In the genomic region with DNA sequence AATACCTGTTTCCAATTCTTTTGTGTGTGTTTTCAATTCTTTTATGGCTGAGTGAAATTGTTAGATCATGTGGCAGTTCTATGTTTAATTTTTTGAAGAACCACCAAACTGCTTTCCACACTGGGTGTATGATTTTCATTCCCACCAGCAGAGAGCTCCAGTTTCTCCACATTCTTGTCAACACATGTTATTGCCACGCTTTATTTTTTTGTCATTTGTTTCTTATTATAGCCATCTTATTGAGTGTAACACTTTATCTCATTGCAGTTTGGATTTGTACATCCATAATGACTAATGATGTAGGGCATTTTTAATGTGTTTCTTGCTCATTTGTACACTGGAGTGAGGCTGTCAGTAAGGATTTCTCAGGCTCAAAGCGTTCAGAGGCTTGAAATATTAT, we compare ENCODE assay signal across 18 cellular contexts.
DNase-seq lines count a peak whose midpoint lies in the region; ATAC-seq, FAIRE-seq and TF ChIP-seq lines count a peak whose summit lies in the region.
"Had no signal": no experiment of that assay in that cellular context is flagged by ENCODE, and none has a peak within 500 bp of the region (broad histone marks: within the 10 kb centered on the region; RNA-seq: fewer than 3 reads in every experiment).

No MANE protein-coding gene starts in this region.

- H3K27ac ChIP-seq in VCaP (no peak overlapping the region), gastrocnemius medialis (no peak overlapping the region)
- H3K27ac ChIP-seq: BLaER1 treated with 17β-estradiol and CSF1 and Interleukin-3, amounts not matched to agents 10 nM and 100 nM; Peyer's patch had no signal

- intact Hi-C loops in gastrocnemius medialis (cut with DNase I; ENCODE audit: low total_unique reads): no loop called here

- TF ChIP-seq CTCF in AG09309 (IDR thresholded peaks at IDR 0.05; ENCODE audit: control insufficient read depth, insufficient read depth, low read depth, low read length, missing control alignments) (no peak), VCaP (conservative IDR thresholded peaks at IDR 0.05) (0 out of 2 replicates have a peak, but pooled peaks have one; percentile 6), fibroblast of pulmonary artery (IDR thresholded peaks at IDR 0.05; ENCODE audit: low read length, missing control alignments) (peak; percentile 33), gastrocnemius medialis (IDR thresholded peaks at IDR 0.05 in 4 of 5, conservative IDR thresholded peaks at IDR 0.05 in 1 of 5) (no peak)

- FAIRE-seq in H54 (lab: Jason Lieb, UNC) (peak; percentile 6), GM12892 (lab: Jason Lieb, UNC) (no peak)

- in situ Hi-C loops in gastrocnemius medialis (cut with MboI; ENCODE audit: low sequenced_read_pairs in 4 of 4): no loop called here

- no peak overlapping the region for H3K4me3 ChIP-seq in AG09309 (ENCODE audit: control insufficient read depth, low read depth, low read length)
- no peak overlapping the region for H3K4me3 ChIP-seq in fibroblast of pulmonary artery (replicated peaks; ENCODE audit: low read depth, low read length)
- no peak overlapping the region for H3K4me3 ChIP-seq in gastrocnemius medialis
- H3K4me3 ChIP-seq: BLaER1 treated with 17β-estradiol and CSF1 and Interleukin-3, amounts not matched to agents 10 nM and 100 nM; MG63; Peyer's patch had no signal

- no peak for TF ChIP-seq POLR2A in H54 (IDR thresholded peaks at IDR 0.05; ENCODE audit: low read depth, low read length)
- TF ChIP-seq POLR2A in GM12892 (IDR thresholded peaks at IDR 0.05; ENCODE audit: low read depth, low read length): no peak
- no peak for TF ChIP-seq POLR2A in gastrocnemius medialis (IDR thresholded peaks at IDR 0.05)

- no peaks in the 10 kb centered on the region for H3K9me3 ChIP-seq in gastrocnemius medialis
- H3K9me3 ChIP-seq: MG63, Peyer's patch had no signal

- no peaks in the 10 kb centered on the region for H3K4me1 ChIP-seq in gastrocnemius medialis
- H3K4me1 ChIP-seq: BLaER1 treated with 17β-estradiol and CSF1 and Interleukin-3, amounts not matched to agents 10 nM and 100 nM; Peyer's patch had no signal

- no peaks in the 10 kb centered on the region for H3K36me3 ChIP-seq in gastrocnemius medialis
- H3K36me3 ChIP-seq: BLaER1 treated with 17β-estradiol and CSF1 and Interleukin-3, amounts not matched to agents 10 nM and 100 nM; Peyer's patch had no signal

- no peak for ATAC-seq in gastrocnemius medialis
- ATAC-seq: SK-N-SH treated with all-trans-retinoic acid at 6 μM for 48 hours had no signal

- DNase-seq in AG09309 (ENCODE audit: low read depth) (peak; percentile 45), H54 (ENCODE audit: insufficient read length, low spot score) (no peak), fibroblast of pulmonary artery (ENCODE audit: low read depth) (peak; percentile 39), GM12892 (ENCODE audit: insufficient read length) (no peak), gastrocnemius medialis (no peak), foreskin melanocyte (no peak)
- DNase-seq in stimulated activated CD4-positive, alpha-beta T cell treated with anti-CD3 and anti-CD28 coated beads, Interleukin-2, amount 100 ng/mL, for 24 hours: no peak
- DNase-seq: 8988T, DMS153, KG1, MG63, NCI-H1092, NCI-H510A treated with DMSO at 0.1 percent for 48 hours, Peyer's patch, Right ventricle myocardium superior had no signal

- no peaks in the 10 kb centered on the region for H3K27me3 ChIP-seq in gastrocnemius medialis
- H3K27me3 ChIP-seq: BLaER1 treated with 17β-estradiol and CSF1 and Interleukin-3, amounts not matched to agents 10 nM and 100 nM; MG63; Peyer's patch had no signal

Comparison
In these comparisons a context has a peak if more than half of its experiments do, and no peak if none do; other contexts are left out.
1. DNase-seq: peak in AG09309 (single experiment) and fibroblast of pulmonary artery (single experiment); none in H54 (single experiment), stimulated activated CD4-positive, alpha-beta T cell treated with anti-CD3 and anti-CD28 coated beads, Interleukin-2, amount 100 ng/mL, for 24 hours (0 of 2), GM12892 (single experiment), gastrocnemius medialis (0 of 2) and foreskin melanocyte (single experiment).
2. CTCF ChIP-seq: peak in VCaP (single experiment) and fibroblast of pulmonary artery (single experiment); none in AG09309 (single experiment) and gastrocnemius medialis (0 of 5).